Comparison of ENCODE assay signal across 8 cellular contexts in genomic region chr15:98177950-98178848, GRCh38.
DNase-seq lines count a peak whose midpoint lies in the region; ATAC-seq and TF ChIP-seq lines count a peak whose summit lies in the region.

No MANE protein-coding gene starts in this region.

- peak; percentile 83 for DNase-seq in A673 (ENCODE audit: low spot score)
- peak; percentile 17 for DNase-seq in GM10248 (ENCODE audit: extremely low spot score)
- DNase-seq in NCI-H82 treated with DMSO at 0.1 percent for 48 hours (lab: John Stamatoyannopoulos, UW; ENCODE audit: unreplicated experiment): peak; percentile 74
- DNase-seq in activated T-cell treated with anti-CD3 and anti-CD28 coated beads, Interleukin-2, amount 50 U/mL, for 72 hours: peak; percentile 22 to 45
- DNase-seq in glomerular visceral epithelial cell (ENCODE audit: extremely low spot score): peak; percentile 50
- peak; percentile 64 to 77 for DNase-seq in trophoblast cell

- no peaks in the 10 kb centered on the region for H3K79me1 ChIP-seq in trophoblast cell (ENCODE audit: low read length)

- peaks cover 15% of the 10 kb centered on the region for H3K4me1 Mint-ChIP-seq in activated T-cell treated with anti-CD3 and anti-CD28 coated beads, Interleukin-2, amount 50 U/mL, for 72 hours (ENCODE audit: low read depth)

- no peak overlapping the region for H2AFZ ChIP-seq in trophoblast cell (ENCODE audit: insufficient read depth, low read length, poor library complexity)

- WGBS in trophoblast cell (ENCODE audit: extremely low coverage, insufficient coverage, insufficient read length): no CpG with 5 or more reads among the region's 13 CpGs

- no peak overlapping the region for H4K8ac ChIP-seq in trophoblast cell (ENCODE audit: low read depth, low read length)

- H3K27ac Mint-ChIP-seq in activated T-cell treated with anti-CD3 and anti-CD28 coated beads, Interleukin-2, amount 50 U/mL, for 72 hours: no peak overlapping the region

- H3K9me3 ChIP-seq in A673 (ENCODE audit: low read depth, low read length, poor library complexity, severe bottlenecking) (no peaks in the 10 kb centered on the region), trophoblast cell (ENCODE audit: insufficient read depth, low read depth, low read length) (no peaks in the 10 kb centered on the region)

- H3K4ac ChIP-seq in trophoblast cell (ENCODE audit: low read depth, low read length): no peak overlapping the region

- no peak overlapping the region for H4K12ac ChIP-seq in trophoblast cell (ENCODE audit: low read depth, low read length)

- H3K4me3 Mint-ChIP-seq in activated T-cell treated with anti-CD3 and anti-CD28 coated beads, Interleukin-2, amount 50 U/mL, for 72 hours: no peak overlapping the region

- CTCF ChIA-PET in A673 (lab: Charles Lee) (interaction anchor here (0.5 to 1.3 kb wide), 7 partner anchors 35 to 712 kb away, joined by 3 to 8 read pairs (median 5); no protein-coding TSS in a partner anchor), GM10248 (lab: Yijun Ruan, JAX) (interaction anchor here (0.5 to 1.7 kb wide), 14 partner anchors 8 to 280 kb away, joined by 3 to 9 read pairs (median 4); no protein-coding TSS in a partner anchor)

- intact Hi-C loops in A673 (cut with micrococcal nuclease; ENCODE audit: unreplicated experiment): loop anchor here (1.0 to 5.0 kb wide), 6 partner anchors 91 to 421 kb away; no protein-coding TSS in a partner anchor

- H3K27me3 ChIP-seq in A673 (replicated peaks; ENCODE audit: insufficient read depth, low read depth, low read length, poor library complexity): peaks cover 38% of the 10 kb centered on the region
- H3K27me3 ChIP-seq in trophoblast cell (ENCODE audit: insufficient read depth, low read length): no peaks in the 10 kb centered on the region

- no peak overlapping the region for H2BK12ac ChIP-seq in trophoblast cell (ENCODE audit: low read length)

- no peak overlapping the region for H2BK5ac ChIP-seq in trophoblast cell (ENCODE audit: low read depth, low read length, poor library complexity)

- no peak overlapping the region for H3K23ac ChIP-seq in trophoblast cell (ENCODE audit: low read length)

- H4K91ac ChIP-seq in trophoblast cell (ENCODE audit: low read depth, low read length): no peak overlapping the region

- no peak overlapping the region for H3K14ac ChIP-seq in trophoblast cell (ENCODE audit: low read length)

- H3K36me3 ChIP-seq in A673 (ENCODE audit: insufficient read depth, low read length, poor library complexity, severe bottlenecking) (no peaks in the 10 kb centered on the region), trophoblast cell (ENCODE audit: control insufficient read depth in 1 of 2, insufficient read depth in 2 of 2, low read length in 2 of 2) (no peaks in the 10 kb centered on the region)

- H3K4me3 ChIP-seq in A673 (ENCODE audit: low read depth, low read length, poor library complexity, severe bottlenecking): no peak overlapping the region
- H3K4me3 ChIP-seq in trophoblast cell (ENCODE audit: low read depth, low read length): no peak overlapping the region

- H3K27ac ChIP-seq in A673 (ENCODE audit: low read depth, low read length, poor library complexity, severe bottlenecking) (no peak overlapping the region), trophoblast cell (ENCODE audit: low read depth, low read length) (no peak overlapping the region)

- TF ChIP-seq CTCF in A673 (conservative IDR thresholded peaks at IDR 0.05; ENCODE audit: low read depth, low read length): peak; percentile 81
- peak; percentile 40 for TF ChIP-seq CTCF in GM10248 (IDR thresholded peaks at IDR 0.05; ENCODE audit: control extremely low read depth, extremely low read depth, low read depth, missing control alignments)

- no peak overlapping the region for H3K9ac ChIP-seq in trophoblast cell (ENCODE audit: low read length)

- no peak overlapping the region for H3K18ac ChIP-seq in trophoblast cell (ENCODE audit: low read length)

- peak; percentile 77 for ATAC-seq in HG03139 (IDR thresholded peaks at IDR 0.05; ENCODE audit: unreplicated experiment)
- peak; percentile 72 to 76 for ATAC-seq in activated T-cell treated with anti-CD3 and anti-CD28 coated beads, Interleukin-2, amount 50 U/mL, for 72 hours (replicated peaks in 1 of 2)
- ATAC-seq in HG03565 (IDR thresholded peaks at IDR 0.05; ENCODE audit: unreplicated experiment): no peak

- H3K79me2 ChIP-seq in trophoblast cell (ENCODE audit: control insufficient read depth, insufficient read depth, low read length, poor library complexity): no peaks in the 10 kb centered on the region

- no peak overlapping the region for H2AK5ac ChIP-seq in trophoblast cell (ENCODE audit: low read length)

- peaks cover 36% of the 10 kb centered on the region for H3K27me3 Mint-ChIP-seq in activated T-cell treated with anti-CD3 and anti-CD28 coated beads, Interleukin-2, amount 50 U/mL, for 72 hours (ENCODE audit: low read depth)

- no TSS peak for BruUV-seq in A673 (replicated peaks; lab: Mats Ljungman, UMichigan)

- no peaks in the 10 kb centered on the region for H3K9me3 Mint-ChIP-seq in activated T-cell treated with anti-CD3 and anti-CD28 coated beads, Interleukin-2, amount 50 U/mL, for 72 hours

- no peak overlapping the region for H2BK120ac ChIP-seq in trophoblast cell (ENCODE audit: insufficient read depth, low read length, poor library complexity)

- H3K4me2 ChIP-seq in trophoblast cell (ENCODE audit: low read length): no peak overlapping the region

- H3K36me3 Mint-ChIP-seq in activated T-cell treated with anti-CD3 and anti-CD28 coated beads, Interleukin-2, amount 50 U/mL, for 72 hours (ENCODE audit: insufficient read depth in 2 of 2): no peaks in the 10 kb centered on the region

- H3K4me1 ChIP-seq in A673 (ENCODE audit: insufficient read depth, low read length, poor library complexity, severe bottlenecking) (no peaks in the 10 kb centered on the region), trophoblast cell (ENCODE audit: control insufficient read depth in 1 of 2, insufficient read depth in 2 of 2, low read length in 2 of 2) (no peaks in the 10 kb centered on the region)

- POLR2A ChIA-PET in A673 (lab: Charles Lee; ENCODE audit: low non-redundant PET): interaction anchor here (0.7 kb wide), 1 partner anchor 422 kb away, joined by 13 read pairs; no protein-coding TSS in a partner anchor
- POLR2A ChIA-PET in GM10248 (lab: Yijun Ruan, JAX): no interaction called here

Comparison
In these comparisons a context has a peak if more than half of its experiments do, and no peak if none do; other contexts are left out.
1. DNase-seq: peak in every context shown above with its lines; median percentile 83 in A673; 74 in NCI-H82 treated with DMSO at 0.1 percent for 48 hours; 70 in trophoblast cell; 50 in glomerular visceral epithelial cell; 34 in activated T-cell treated with anti-CD3 and anti-CD28 coated beads, Interleukin-2, amount 50 U/mL, for 72 hours; 17 in GM10248.